Comparison of ENCODE assay signal across 14 cellular contexts in the genomic region with DNA sequence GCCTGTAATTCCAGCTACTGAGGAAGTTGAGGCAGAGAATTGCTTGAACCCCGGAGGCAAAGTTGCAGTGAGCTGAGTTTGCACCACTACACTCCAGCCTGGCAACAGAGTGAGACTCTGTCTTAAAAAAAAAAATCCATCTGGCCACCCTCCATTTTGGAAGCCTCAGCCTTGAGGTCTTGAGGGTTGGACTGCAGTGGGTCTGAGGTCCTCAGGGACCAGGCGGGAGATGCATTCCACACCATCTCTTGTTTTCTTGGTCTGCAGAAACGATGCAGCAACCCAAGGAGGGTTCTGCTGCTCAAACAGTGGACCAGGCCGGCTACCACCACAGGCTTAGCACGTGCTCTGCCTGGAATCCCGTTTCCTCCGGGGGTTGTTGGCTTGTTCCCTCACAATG.
DNase-seq lines count a peak whose midpoint lies in the region; ATAC-seq and TF ChIP-seq lines count a peak whose summit lies in the region.
"Had no signal": no experiment of that assay in that cellular context is flagged by ENCODE, and none has a peak within 500 bp of the region (broad histone marks: within the 10 kb centered on the region; RNA-seq: fewer than 3 reads in every experiment).

No MANE protein-coding gene starts in this region.

- H3K36me3 Mint-ChIP-seq in GM23338 (ENCODE audit: low read depth): no peaks in the 10 kb centered on the region

- no peaks in the 10 kb centered on the region for H3K9me3 ChIP-seq in left ventricle myocardium inferior (replicated peaks)
- H3K9me3 ChIP-seq in gastroesophageal sphincter: no peaks in the 10 kb centered on the region

- WGBS in gastroesophageal sphincter (ENCODE audit: low coverage in 1 of 2), 2 donors: 82 to 86% methylated on average over 4 of the region's 7 CpGs

- H3K36me3 ChIP-seq in left ventricle myocardium inferior (no peaks in the 10 kb centered on the region), GM23338 (ENCODE audit: insufficient read depth) (no peaks in the 10 kb centered on the region), gastroesophageal sphincter (no peaks in the 10 kb centered on the region)

- peaks cover 1% of the 10 kb centered on the region; the same call in 1 of the 3 replicates for H3K4me1 Mint-ChIP-seq in GM23338
- H3K4me1 Mint-ChIP-seq: B cell, H9 had no signal

- TF ChIP-seq CTCF in left ventricle myocardium inferior (IDR thresholded peaks at IDR 0.05; ENCODE audit: borderline replicate concordance) (no peak), GM23338 (conservative IDR thresholded peaks at IDR 0.05; ENCODE audit: low read depth in 2 of 2) (no peak), gastroesophageal sphincter (IDR thresholded peaks at IDR 0.05) (no peak)

- H3K27me3 ChIP-seq in left ventricle myocardium inferior (ENCODE audit: low read depth): peaks cover 5% of the 10 kb centered on the region
- no peaks in the 10 kb centered on the region for H3K27me3 ChIP-seq in GM23338 (ENCODE audit: insufficient read depth)
- no peaks in the 10 kb centered on the region for H3K27me3 ChIP-seq in gastroesophageal sphincter

- no peaks in the 10 kb centered on the region for H3F3A ChIP-seq in GM23338 (replicated peaks; ENCODE audit: low read depth)

- H3K27ac ChIP-seq in left ventricle myocardium inferior (replicated peaks) (no peak overlapping the region), GM23338 (ENCODE audit: low read depth) (no peak overlapping the region), gastroesophageal sphincter (no peak overlapping the region)
- H3K27ac ChIP-seq: C4-2B had no signal

- no peaks in the 10 kb centered on the region for H4K20me1 ChIP-seq in GM23338 (replicated peaks; ENCODE audit: insufficient read depth)

- 0 out of 2 replicates have a peak, but pooled peaks cover 3% of the 10 kb centered on the region for H3K9me2 ChIP-seq in GM23338 (ENCODE audit: insufficient read depth)

- ATAC-seq in left cardiac atrium (peak; percentile 39 to 45), GM23338 (no peak), gastroesophageal sphincter (peak; percentile 32), sciatic nerve (peak; percentile 33)
- ATAC-seq: K562 had no signal

- no peaks in the 10 kb centered on the region for H3K9me3 Mint-ChIP-seq in GM23338
- H3K9me3 Mint-ChIP-seq: CD4-positive, alpha-beta T cell; H9 had no signal

- 0 out of 2 replicates have a peak overlapping the region, but pooled peaks have one; percentile 18 for H2AFZ ChIP-seq in GM23338

- no peaks in the 10 kb centered on the region for H3K27me3 Mint-ChIP-seq in GM23338 (ENCODE audit: insufficient read depth, low read depth, poor library complexity)
- H3K27me3 Mint-ChIP-seq: CD4-positive, alpha-beta T cell had no signal

- no peak for TF ChIP-seq POLR2A in gastroesophageal sphincter (IDR thresholded peaks at IDR 0.05)

- H3K4me3 Mint-ChIP-seq in GM23338: no peak overlapping the region
- H3K4me3 Mint-ChIP-seq: B cell; CD4-positive, alpha-beta T cell; H9 had no signal

- H3K4me3 ChIP-seq in left ventricle myocardium inferior (no peak overlapping the region), GM23338 (no peak overlapping the region), gastroesophageal sphincter (no peak overlapping the region)
- H3K4me3 ChIP-seq: K562 had no signal

- H3K4me1 ChIP-seq in left ventricle myocardium inferior (no peaks in the 10 kb centered on the region), GM23338 (ENCODE audit: insufficient read depth) (no peaks in the 10 kb centered on the region), gastroesophageal sphincter (no peaks in the 10 kb centered on the region)

- no peak overlapping the region for H3K27ac Mint-ChIP-seq in GM23338
- H3K27ac Mint-ChIP-seq: B cell; CD4-positive, alpha-beta T cell had no signal

- intact Hi-C loops in left cardiac atrium (cut with DNase I) (no loop called here), left ventricle myocardium inferior (cut with micrococcal nuclease) (no loop called here), sciatic nerve (cut with DNase I) (no loop called here)

- no peak for TF ChIP-seq EP300 in gastroesophageal sphincter (IDR thresholded peaks at IDR 0.05)

- no peak for DNase-seq in left cardiac atrium
- no peak for DNase-seq in left ventricle myocardium inferior
- DNase-seq in GM23338 (ENCODE audit: low spot score): no peak
- no peak for DNase-seq in sciatic nerve (ENCODE audit: low spot score)
- DNase-seq in NCI-H2107 (lab: John Stamatoyannopoulos, UW): no peak
- DNase-seq in HT-29 (ENCODE audit: low spot score): no peak
- DNase-seq: Caco-2; CD4-positive, alpha-beta T cell; GOT3; H9 had no signal

- H3K4me2 ChIP-seq in GM23338: no peak overlapping the region

- no peaks in the 10 kb centered on the region for H3K79me2 ChIP-seq in GM23338 (replicated peaks; ENCODE audit: insufficient read depth)

TF ChIP-seq in GM23338, 12 proteins besides CTCF, POLR2A, EP300 and RAD21 (continues in another document):
- TF ChIP-seq NANOG (IDR thresholded peaks at IDR 0.05; ENCODE audit: borderline replicate concordance) (no peak), EZH2phosphoT487 (IDR thresholded peaks at IDR 0.05; ENCODE audit: unreplicated experiment) (no peak), JUNB (IDR thresholded peaks at IDR 0.05; ENCODE audit: unreplicated experiment) (no peak), POLR2AphosphoS5 (IDR thresholded peaks at IDR 0.05; ENCODE audit: low read depth) (no peak)
- TF ChIP-seq, protein P1, sequence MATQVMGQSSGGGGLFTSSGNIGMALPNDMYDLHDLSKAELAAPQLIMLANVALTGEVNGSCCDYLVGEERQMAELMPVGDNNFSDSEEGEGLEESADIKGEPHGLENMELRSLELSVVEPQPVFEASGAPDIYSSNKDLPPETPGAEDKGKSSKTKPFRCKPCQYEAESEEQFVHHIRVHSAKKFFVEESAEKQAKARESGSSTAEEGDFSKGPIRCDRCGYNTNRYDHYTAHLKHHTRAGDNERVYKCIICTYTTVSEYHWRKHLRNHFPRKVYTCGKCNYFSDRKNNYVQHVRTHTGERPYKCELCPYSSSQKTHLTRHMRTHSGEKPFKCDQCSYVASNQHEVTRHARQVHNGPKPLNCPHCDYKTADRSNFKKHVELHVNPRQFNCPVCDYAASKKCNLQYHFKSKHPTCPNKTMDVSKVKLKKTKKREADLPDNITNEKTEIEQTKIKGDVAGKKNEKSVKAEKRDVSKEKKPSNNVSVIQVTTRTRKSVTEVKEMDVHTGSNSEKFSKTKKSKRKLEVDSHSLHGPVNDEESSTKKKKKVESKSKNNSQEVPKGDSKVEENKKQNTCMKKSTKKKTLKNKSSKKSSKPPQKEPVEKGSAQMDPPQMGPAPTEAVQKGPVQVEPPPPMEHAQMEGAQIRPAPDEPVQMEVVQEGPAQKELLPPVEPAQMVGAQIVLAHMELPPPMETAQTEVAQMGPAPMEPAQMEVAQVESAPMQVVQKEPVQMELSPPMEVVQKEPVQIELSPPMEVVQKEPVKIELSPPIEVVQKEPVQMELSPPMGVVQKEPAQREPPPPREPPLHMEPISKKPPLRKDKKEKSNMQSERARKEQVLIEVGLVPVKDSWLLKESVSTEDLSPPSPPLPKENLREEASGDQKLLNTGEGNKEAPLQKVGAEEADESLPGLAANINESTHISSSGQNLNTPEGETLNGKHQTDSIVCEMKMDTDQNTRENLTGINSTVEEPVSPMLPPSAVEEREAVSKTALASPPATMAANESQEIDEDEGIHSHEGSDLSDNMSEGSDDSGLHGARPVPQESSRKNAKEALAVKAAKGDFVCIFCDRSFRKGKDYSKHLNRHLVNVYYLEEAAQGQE (IDR thresholded peaks at IDR 0.05; ENCODE audit: unreplicated experiment): no peak
- TF ChIP-seq, protein P2, sequence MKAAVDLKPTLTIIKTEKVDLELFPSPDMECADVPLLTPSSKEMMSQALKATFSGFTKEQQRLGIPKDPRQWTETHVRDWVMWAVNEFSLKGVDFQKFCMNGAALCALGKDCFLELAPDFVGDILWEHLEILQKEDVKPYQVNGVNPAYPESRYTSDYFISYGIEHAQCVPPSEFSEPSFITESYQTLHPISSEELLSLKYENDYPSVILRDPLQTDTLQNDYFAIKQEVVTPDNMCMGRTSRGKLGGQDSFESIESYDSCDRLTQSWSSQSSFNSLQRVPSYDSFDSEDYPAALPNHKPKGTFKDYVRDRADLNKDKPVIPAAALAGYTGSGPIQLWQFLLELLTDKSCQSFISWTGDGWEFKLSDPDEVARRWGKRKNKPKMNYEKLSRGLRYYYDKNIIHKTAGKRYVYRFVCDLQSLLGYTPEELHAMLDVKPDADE (IDR thresholded peaks at IDR 0.05): no peak
